ENCODE assay signal across 16 cellular contexts in genomic region chr6:9224539-9224938, GRCh38.
"Had no signal": no experiment of that assay in that cellular context is flagged by ENCODE, and none has a peak within 500 bp of the region (broad histone marks: within the 10 kb centered on the region; RNA-seq: fewer than 3 reads in every experiment).

No MANE protein-coding gene starts in this region.

- H3K36me3 ChIP-seq: cardiac muscle cell, lower lobe of right lung, pancreas, thoracic aorta, uterus had no signal

- DNase-seq: activated CD4-positive, alpha-beta T cell treated with anti-CD3 and anti-CD28 coated beads, Interleukin-2, amount 50 U/mL, for 4 hours; activated naive CD4-positive, alpha-beta T cell treated with anti-CD3 and anti-CD28 coated beads, Interleukin-2, amount 50 U/mL, for 16 hours; activated T-cell treated with anti-CD3 and anti-CD28 coated beads, Interleukin-2, amount 50 U/mL, for 1 hour; amniotic stem cell; left cardiac atrium; lower lobe of right lung; naive B cell; pancreas; stimulated activated CD4-positive, alpha-beta T cell treated with anti-CD3 and anti-CD28 coated beads, Interleukin-15, amount 100 ng/mL, for 24 hours; stimulated activated CD4-positive, alpha-beta T cell treated with anti-CD3 and anti-CD28 coated beads, Interleukin-4, amount 100 ng/mL, for 24 hours; uterus had no signal

- H3K9me3 ChIP-seq: lower lobe of right lung, pancreas, thoracic aorta, uterus had no signal

- H3K79me2 ChIP-seq: hepatocyte had no signal

- H3K4me2 ChIP-seq: hepatocyte had no signal

- H3K27ac Mint-ChIP-seq: naive B cell; stimulated activated naive CD8-positive, alpha-beta T cell treated with anti-CD3 and anti-CD28 coated beads, Interleukin-15, Interleukin-2, amounts not matched to agents 100 ng/mL and 50 ng/mL, for 24 hours had no signal

- ATAC-seq: activated CD4-positive, CD25-positive, alpha-beta regulatory T cell treated with anti-CD3 and anti-CD28 coated beads, Interleukin-2, amount 50 U/mL, for 24 hours; lower lobe of right lung; pancreas had no signal

- H3K27me3 ChIP-seq: cardiac muscle cell, hepatocyte, pancreas, uterus had no signal

- H3K4me3 ChIP-seq: cardiac muscle cell, hepatocyte, lower lobe of right lung, pancreas, thoracic aorta, uterus had no signal

- H3K36me3 Mint-ChIP-seq: naive B cell had no signal

- H3K4me1 ChIP-seq: lower lobe of right lung, pancreas, uterus had no signal

- H2AFZ ChIP-seq: hepatocyte had no signal

- H3K4me1 Mint-ChIP-seq: naive B cell had no signal

- H3K4me3 Mint-ChIP-seq: naive B cell; stimulated activated naive CD8-positive, alpha-beta T cell treated with anti-CD3 and anti-CD28 coated beads, Interleukin-15, Interleukin-2, amounts not matched to agents 100 ng/mL and 50 ng/mL, for 24 hours had no signal

- H3K27ac ChIP-seq: cardiac muscle cell, hepatocyte, lower lobe of right lung, pancreas, thoracic aorta, uterus had no signal

- H3K27me3 Mint-ChIP-seq: naive B cell; stimulated activated naive CD8-positive, alpha-beta T cell treated with anti-CD3 and anti-CD28 coated beads, Interleukin-15, Interleukin-2, amounts not matched to agents 100 ng/mL and 50 ng/mL, for 24 hours had no signal
